ENCODE assay signal across 12 cellular contexts in the genomic region with DNA sequence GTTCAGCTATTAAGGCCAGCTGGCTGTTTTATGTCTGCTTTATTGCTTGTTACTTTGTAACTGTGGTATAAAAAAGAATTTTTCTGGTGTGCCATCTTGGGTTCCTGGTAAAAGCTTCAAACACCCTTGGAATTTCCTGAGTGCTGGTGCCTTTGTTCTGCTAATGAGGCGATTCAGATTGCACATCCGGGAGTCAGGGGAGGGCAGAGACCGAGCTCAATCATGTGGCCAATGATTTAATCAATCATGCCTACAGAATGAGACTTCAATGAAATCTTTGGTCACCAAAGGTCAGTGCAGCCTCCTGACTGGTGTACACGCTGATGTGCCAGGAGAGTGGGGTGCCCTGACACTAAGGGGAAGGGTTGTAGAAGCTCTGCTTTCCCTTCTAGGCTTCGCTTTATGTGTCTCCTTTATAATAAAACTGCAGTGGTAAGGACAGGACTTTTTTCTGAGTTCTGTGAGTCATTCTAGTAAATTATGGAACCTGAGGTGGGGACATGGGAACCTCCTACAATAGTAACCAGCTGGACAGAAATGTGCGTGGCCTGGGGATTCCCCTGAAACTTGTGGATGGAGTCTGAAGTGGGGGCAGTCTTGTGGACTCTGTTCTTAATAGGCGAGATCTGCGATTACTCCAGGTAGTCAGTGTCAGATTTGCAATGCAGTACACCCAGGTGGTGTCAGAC.
A peak's percentile ranks its signal among the peaks of the same experiment; 100 is the strongest.
DNase-seq lines count a peak whose midpoint lies in the region; ATAC-seq and TF ChIP-seq lines count a peak whose summit lies in the region.
"Had no signal": no experiment of that assay in that cellular context is flagged by ENCODE, and none has a peak within 500 bp of the region (broad histone marks: within the 10 kb centered on the region; RNA-seq: fewer than 3 reads in every experiment).

No MANE protein-coding gene starts in this region.

- H3K9me3 Mint-ChIP-seq in natural killer cell, result no peaks in the 10 kb centered on the region

- POLR2A ChIA-PET in BJ (lab: Charles Lee), result no interaction called here

- H3K27me3 ChIP-seq in BJ (ENCODE audit: control insufficient read depth, insufficient read depth, low read length), result no peaks in the 10 kb centered on the region

- H3K4me3 ChIP-seq in BJ (ENCODE audit: low read depth, low read length), result no peak overlapping the region
- H3K4me3 ChIP-seq: GM12878 had no signal

- H3K27ac ChIP-seq in epithelial cell of prostate (peak overlapping the region; percentile 49), caudate nucleus (ENCODE audit: low read depth, low read length) (no peak overlapping the region)
- H3K27ac ChIP-seq: C4-2B had no signal

- intact Hi-C loops in natural killer cell (cut with micrococcal nuclease), result no loop called here

- H3K36me3 Mint-ChIP-seq in natural killer cell, result peaks cover 7% of the 10 kb centered on the region

- no peak for TF ChIP-seq CTCF in BJ (IDR thresholded peaks at IDR 0.05; ENCODE audit: insufficient read depth, low read depth, low read length)
- no peak for TF ChIP-seq CTCF in natural killer cell (IDR thresholded peaks at IDR 0.05)

- H3K4me3 Mint-ChIP-seq in natural killer cell, result no peak overlapping the region

- H3K27ac Mint-ChIP-seq in natural killer cell, result no peak overlapping the region

- H3K27me3 Mint-ChIP-seq in natural killer cell (ENCODE audit: low read depth in 2 of 2), result no peaks in the 10 kb centered on the region

- H3K4me1 Mint-ChIP-seq in natural killer cell, result no peaks in the 10 kb centered on the region

- H3K36me3 ChIP-seq in BJ (ENCODE audit: control insufficient read depth, insufficient read depth, low read length), result no peaks in the 10 kb centered on the region

- CTCF ChIA-PET in BJ (lab: Yijun Ruan, JAX), result no interaction called here

- DNase-seq in BJ (ENCODE audit: low read depth) (peak; percentile 9), M059J (ENCODE audit: low read depth) (peak; percentile 68), epithelial cell of prostate (ENCODE audit: low read depth, low spot score) (no peak), myocyte (ENCODE audit: low read depth) (peak; percentile 37), NAMALWA (ENCODE audit: low spot score) (no peak), caudate nucleus (lab: John Stamatoyannopoulos, UW) (no peak), natural killer cell (no peak)
- no peak for DNase-seq in stimulated activated naive CD4-positive, alpha-beta T cell (lab: John Stamatoyannopoulos, UW)
- DNase-seq: amygdala, NCI-H526 had no signal

- no peak for ATAC-seq in natural killer cell
- ATAC-seq: GM12878 had no signal

Comparison
In these comparisons a context has a peak if more than half of its experiments do, and no peak if none do; other contexts are left out.
1. DNase-seq: peak in BJ (single experiment), M059J (single experiment) and myocyte (single experiment); none in epithelial cell of prostate (single experiment), NAMALWA (single experiment), stimulated activated naive CD4-positive, alpha-beta T cell (0 of 6), caudate nucleus (0 of 61) and natural killer cell (single experiment).